Comparison of ENCODE assay signal across 26 cellular contexts in genomic region chr1:33393524-33393923, GRCh38. TPM values are rescaled to one million over a fixed set of nuclear protein-coding genes. Genes with fewer than 3 reads are reported as not detected.
A peak's percentile ranks its signal among the peaks of the same experiment; 100 is the strongest.
DNase-seq lines count a peak whose midpoint lies in the region; ATAC-seq and TF ChIP-seq lines count a peak whose summit lies in the region.
"Had no signal": no experiment of that assay in that cellular context is flagged by ENCODE, and none has a peak within 500 bp of the region (broad histone marks: within the 10 kb centered on the region; RNA-seq: fewer than 3 reads in every experiment).

No MANE protein-coding gene starts in this region.

- H3K27me3 Mint-ChIP-seq in stimulated activated naive B cell treated with anti-CD40 and anti-IgM and Interleukin-4, amounts not matched to agents 10 μg/mL and 1 μg/mL and 100 μg/mL, for 72 hours = peaks cover 6 to 15% of the 10 kb centered on the region in 2 donors

- H3K36me3 ChIP-seq in IMR-90 (ENCODE audit: control insufficient read depth, insufficient read depth, low read length) (no peaks in the 10 kb centered on the region), Loucy (ENCODE audit: insufficient read depth, low read length) (no peaks in the 10 kb centered on the region), esophagus muscularis mucosa (no peaks in the 10 kb centered on the region), neural cell (ENCODE audit: insufficient read depth, low read length) (no peaks in the 10 kb centered on the region), MG63 (no peaks in the 10 kb centered on the region), breast epithelium (no peaks in the 10 kb centered on the region)
- H3K36me3 ChIP-seq: SJSA1 had no signal

- TF ChIP-seq CTCF in IMR-90 (conservative IDR thresholded peaks at IDR 0.05; ENCODE audit: low read depth, low read length) (no peak), Loucy (conservative IDR thresholded peaks at IDR 0.05; ENCODE audit: low read length) (no peak), esophagus muscularis mucosa (IDR thresholded peaks at IDR 0.05) (no peak), neural cell (IDR thresholded peaks at IDR 0.05; ENCODE audit: poor library complexity, severe bottlenecking) (no peak), breast epithelium (IDR thresholded peaks at IDR 0.05) (no peak)

- dilution Hi-C loops in IMR-90 (cut with HindIII; ENCODE audit: low sequenced_read_pairs, unreplicated experiment) = no loop called here

- H2AK5ac ChIP-seq in IMR-90 (ENCODE audit: low read depth, low read length) = peak overlapping the region; percentile 61; the same call in 1 of the 2 replicates

- peak overlapping the region; percentile 49; the same call in 1 of the 2 replicates for H3K14ac ChIP-seq in IMR-90 (replicated peaks; ENCODE audit: low read depth, low read length)

- no peaks in the 10 kb centered on the region for H3K9me3 Mint-ChIP-seq in stimulated activated naive B cell treated with anti-CD40 and anti-IgM and Interleukin-4, amounts not matched to agents 10 μg/mL and 1 μg/mL and 100 μg/mL, for 72 hours
- H3K9me3 Mint-ChIP-seq: CD8-positive, alpha-beta T cell; IgD-negative memory B cell had no signal

- H4K91ac ChIP-seq in IMR-90 (ENCODE audit: insufficient read depth, low read depth, low read length) = peak overlapping the region; percentile 29; the same call in 1 of the 2 replicates

- no peak for DNase-seq in IMR-90
- DNase-seq in esophagus muscularis mucosa (ENCODE audit: extremely low spot score) = peak; percentile 26
- no peak for DNase-seq in COLO668 (lab: John Stamatoyannopoulos, UW; ENCODE audit: unreplicated experiment)
- no peak for DNase-seq in MG63
- no peak for DNase-seq in breast epithelium (ENCODE audit: low spot score in 2 of 2)
- no peak for DNase-seq in stimulated activated naive B cell treated with anti-CD40 and anti-IgM and Interleukin-4, amounts not matched to agents 10 μg/mL and 1 μg/mL and 100 μg/mL, for 72 hours
- DNase-seq: CD8-positive, alpha-beta T cell; DMS153; DND-41; NCI-H1092 treated with DMSO at 0.1 percent for 48 hours; NCI-H1436; NCI-H187; NCI-H2081 treated with DMSO at 0.1 percent for 48 hours; NCI-H446 treated with DMSO at 0.1 percent for 48 hours; NCI-H526; NCI-H82; NK-92 treated with Interleukin-12 subunit alpha and Interleukin-12 subunit beta, amount 100 ng/mL, for 24 hours; PC-3 had no signal

- in situ Hi-C loops in IMR-90 (cut with MboI; ENCODE audit: low sequenced_read_pairs) = loop anchor here (5.0 kb wide), 1 partner anchor 39 kb away; the partner anchor contains the start of gene PHC2

- no peak overlapping the region for H3K23ac ChIP-seq in IMR-90 (ENCODE audit: low read depth, low read length)

- H2BK15ac ChIP-seq in IMR-90 (ENCODE audit: low read depth, low read length) = peak overlapping the region; percentile 56; the same call in 2 of the 3 replicates

- H4K20me1 ChIP-seq in IMR-90 (ENCODE audit: insufficient read depth, low read length) = no peaks in the 10 kb centered on the region
- no peaks in the 10 kb centered on the region for H4K20me1 ChIP-seq in Loucy (ENCODE audit: insufficient read depth, low read length, poor library complexity, severe bottlenecking)
- no peaks in the 10 kb centered on the region for H4K20me1 ChIP-seq in neural cell (ENCODE audit: insufficient read depth)

- H3K4me1 ChIP-seq in IMR-90 (ENCODE audit: control insufficient read depth, insufficient read depth, low read length) (peaks cover 44% of the 10 kb centered on the region), Loucy (ENCODE audit: insufficient read depth, low read length, poor library complexity, severe bottlenecking) (peaks cover 21% of the 10 kb centered on the region), esophagus muscularis mucosa (peaks cover 27 to 61% (median 50%) of the 10 kb centered on the region in 4 donors), breast epithelium (no peaks in the 10 kb centered on the region)

- intact Hi-C loops in IMR-90 (cut with micrococcal nuclease) = no loop called here
- intact Hi-C loops in esophagus muscularis mucosa (cut with DNase I) = loop anchor here (5.0 kb wide), 1 partner anchor 34 kb away; no protein-coding TSS in a partner anchor
- intact Hi-C loops in breast epithelium (cut with DNase I; ENCODE audit: low total_unique reads) = no loop called here

- POLR2A ChIA-PET in IMR-90 (lab: Charles Lee; ENCODE audit: unreplicated experiment) = no interaction called here

- no peaks in the 10 kb centered on the region for H3K79me2 ChIP-seq in Loucy (ENCODE audit: insufficient read depth, low read length)
- H3K79me2 ChIP-seq in neural cell (replicated peaks; ENCODE audit: insufficient read depth, low read length) = peaks cover 38% of the 10 kb centered on the region

- no peak overlapping the region for H3K27ac Mint-ChIP-seq in stimulated activated naive B cell treated with anti-CD40 and anti-IgM and Interleukin-4, amounts not matched to agents 10 μg/mL and 1 μg/mL and 100 μg/mL, for 72 hours
- H3K27ac Mint-ChIP-seq: B cell; CD8-positive, alpha-beta T cell; IgD-negative memory B cell had no signal

- no peak overlapping the region for H4K5ac ChIP-seq in IMR-90 (ENCODE audit: low read depth, low read length)

- CTCF ChIA-PET in IMR-90 (lab: Yijun Ruan, JAX) = interaction anchor here (0.8 to 1.4 kb wide), 2 partner anchors 15 to 24 kb away, joined by 3 read pairs; no protein-coding TSS in a partner anchor

- no peaks in the 10 kb centered on the region for H3K4me1 Mint-ChIP-seq in stimulated activated naive B cell treated with anti-CD40 and anti-IgM and Interleukin-4, amounts not matched to agents 10 μg/mL and 1 μg/mL and 100 μg/mL, for 72 hours
- H3K4me1 Mint-ChIP-seq: B cell had no signal

- H3K79me1 ChIP-seq in IMR-90 (ENCODE audit: low read depth in 1 of 2, low read length in 2 of 2) = peaks cover 10 to 15% of the 10 kb centered on the region in 2 experiments; a peak in 3 of 4 replicates

- no peak overlapping the region for H2BK5ac ChIP-seq in IMR-90 (ENCODE audit: low read depth, low read length, poor library complexity, severe bottlenecking)

- H2AFZ ChIP-seq in IMR-90 (replicated peaks; ENCODE audit: low read length, poor library complexity) (no peak overlapping the region), Loucy (ENCODE audit: low read length) (0 out of 2 replicates have a peak overlapping the region, but pooled peaks have one; percentile 0), neural cell (ENCODE audit: low read depth, low read length) (no peak overlapping the region)

- peak overlapping the region in 1 of 2 experiments; percentile 64; a peak in 2 of 4 replicates for H4K8ac ChIP-seq in IMR-90 (ENCODE audit: low read depth in 2 of 2, low read length in 2 of 2)

- H3K27ac ChIP-seq in IMR-90 (ENCODE audit: insufficient read depth, low read length) (peak overlapping the region; percentile 41; the same call in 1 of the 2 replicates), esophagus muscularis mucosa (replicated peaks in 1 of 4) (no peak overlapping the region), neural cell (ENCODE audit: low read length) (peak overlapping the region; percentile 99), breast epithelium (no peak overlapping the region)
- H3K27ac ChIP-seq: C4-2B, KMS-11, SJSA1 had no signal

- 0 out of 2 replicates have a peak overlapping the region, but pooled peaks have one; percentile 4 for H3K4me2 ChIP-seq in IMR-90 (ENCODE audit: low read depth, low read length)
- no peak overlapping the region for H3K4me2 ChIP-seq in Loucy (ENCODE audit: low read depth, low read length, poor library complexity, severe bottlenecking)
- H3K4me2 ChIP-seq in neural cell (ENCODE audit: low read length) = peak overlapping the region; percentile 89
- H3K4me2 ChIP-seq: KMS-11 had no signal

- peaks cover 18% of the 10 kb centered on the region for H3K9me1 ChIP-seq in IMR-90 (ENCODE audit: insufficient read depth, low read length)

- WGBS in IMR-90 (ENCODE audit: extremely low coverage in 2 of 2, insufficient read length in 1 of 2), 2 experiments = no CpG with 5 or more reads among the region's 2 CpGs
- WGBS in esophagus muscularis mucosa = 83% methylated on average over 2 of the region's 2 CpGs

- H3K9me3 ChIP-seq in IMR-90 (ENCODE audit: control insufficient read depth, insufficient read depth, low read length) (no peaks in the 10 kb centered on the region), Loucy (ENCODE audit: insufficient read depth, low read depth, low read length) (no peaks in the 10 kb centered on the region), esophagus muscularis mucosa (no peaks in the 10 kb centered on the region), neural cell (ENCODE audit: low read length) (no peaks in the 10 kb centered on the region), MG63 (no peaks in the 10 kb centered on the region), breast epithelium (no peaks in the 10 kb centered on the region)
- H3K9me3 ChIP-seq: SJSA1 had no signal

- H3K56ac ChIP-seq in IMR-90 (ENCODE audit: extremely low read depth, insufficient read depth, low read length) = no peak overlapping the region

- H3K9ac ChIP-seq in IMR-90 (ENCODE audit: low read depth, low read length) = no peak overlapping the region
- H3K9ac ChIP-seq in Loucy (ENCODE audit: low read depth, low read length, poor library complexity, severe bottlenecking) = no peak overlapping the region
- peak overlapping the region; percentile 92 for H3K9ac ChIP-seq in neural cell (ENCODE audit: low read length)
- H3K9ac ChIP-seq: KMS-11 had no signal

- no peak for TF ChIP-seq RAD21 in IMR-90 (IDR thresholded peaks at IDR 0.05; ENCODE audit: low read length)
- TF ChIP-seq RAD21 in neural cell (conservative IDR thresholded peaks at IDR 0.05) = no peak

- H3K27me3 ChIP-seq in IMR-90 (ENCODE audit: control insufficient read depth, insufficient read depth, low read length) (no peaks in the 10 kb centered on the region), Loucy (ENCODE audit: insufficient read depth, low read length, poor library complexity, severe bottlenecking) (no peaks in the 10 kb centered on the region), esophagus muscularis mucosa (no peaks in the 10 kb centered on the region), neural cell (ENCODE audit: insufficient read depth, low read depth, low read length) (no peaks in the 10 kb centered on the region), MG63 (no peaks in the 10 kb centered on the region), breast epithelium (no peaks in the 10 kb centered on the region)
- H3K27me3 ChIP-seq: SJSA1 had no signal

- no TSS peak for BruUV-seq in IMR-90 (replicated peaks; lab: Mats Ljungman, UMichigan)

- H2BK20ac ChIP-seq in IMR-90 (ENCODE audit: low read depth, low read length) = peak overlapping the region; percentile 84; the same call in 1 of the 2 replicates

- H3F3A ChIP-seq in Loucy (ENCODE audit: low read depth) = no peaks in the 10 kb centered on the region
- peaks cover 22% of the 10 kb centered on the region for H3F3A ChIP-seq in neural cell (ENCODE audit: insufficient read depth, low read length, poor library complexity, severe bottlenecking)

- H2BK120ac ChIP-seq in IMR-90 (ENCODE audit: low read depth, low read length) = peak overlapping the region; percentile 74

- no peak for TF ChIP-seq POLR2A in IMR-90 (IDR thresholded peaks at IDR 0.05; ENCODE audit: low read depth, low read length)
- TF ChIP-seq POLR2A in esophagus muscularis mucosa (IDR thresholded peaks at IDR 0.05; ENCODE audit: low read depth) = no peak
- no peak for TF ChIP-seq POLR2A in breast epithelium (IDR thresholded peaks at IDR 0.05)

- no peak for TF ChIP-seq EP300 in esophagus muscularis mucosa (IDR thresholded peaks at IDR 0.05)
- TF ChIP-seq EP300 in neural cell (conservative IDR thresholded peaks at IDR 0.05; ENCODE audit: poor library complexity, severe bottlenecking) = peak; percentile 14

- H3K4me3 Mint-ChIP-seq in stimulated activated naive B cell treated with anti-CD40 and anti-IgM and Interleukin-4, amounts not matched to agents 10 μg/mL and 1 μg/mL and 100 μg/mL, for 72 hours = no peak overlapping the region
- H3K4me3 Mint-ChIP-seq: B cell; CD8-positive, alpha-beta T cell; IgD-negative memory B cell had no signal

- H2AK9ac ChIP-seq in IMR-90 (replicated peaks; ENCODE audit: low read depth, low read length, poor library complexity) = no peak overlapping the region

- no peak for ATAC-seq in IMR-90 (ENCODE audit: low read depth)
- ATAC-seq in stimulated activated naive B cell treated with anti-CD40 and anti-IgM and Interleukin-4, amounts not matched to agents 10 μg/mL and 1 μg/mL and 100 μg/mL, for 72 hours (replicated peaks) = no peak
- ATAC-seq: CD8-positive, alpha-beta T cell; HCT116; PC-3 had no signal

- no peaks in the 10 kb centered on the region for H3K9me2 ChIP-seq in Loucy (replicated peaks; ENCODE audit: low read depth, low read length)
- no peaks in the 10 kb centered on the region for H3K9me2 ChIP-seq in neural cell (ENCODE audit: insufficient read depth, low read length)

- H3K4ac ChIP-seq in IMR-90 (ENCODE audit: low read depth, low read length) = peak overlapping the region; percentile 79

- H3K36me3 Mint-ChIP-seq in stimulated activated naive B cell treated with anti-CD40 and anti-IgM and Interleukin-4, amounts not matched to agents 10 μg/mL and 1 μg/mL and 100 μg/mL, for 72 hours = no peaks in the 10 kb centered on the region
- H3K36me3 Mint-ChIP-seq: CD8-positive, alpha-beta T cell had no signal

- peak overlapping the region; percentile 63 for H3K18ac ChIP-seq in IMR-90 (ENCODE audit: low read depth, low read length)

- H3K4me3 ChIP-seq in IMR-90 (ENCODE audit: insufficient read depth, low read depth, low read length) (no peak overlapping the region), Loucy (ENCODE audit: low read length, poor library complexity, severe bottlenecking) (no peak overlapping the region), esophagus muscularis mucosa (no peak overlapping the region), neural cell (ENCODE audit: low read length) (peak overlapping the region; percentile 71), MG63 (no peak overlapping the region), breast epithelium (no peak overlapping the region)
- H3K4me3 ChIP-seq: SJSA1 had no signal

RNA-seq across cellular contexts. Expression of gene PHC2, which starts 37.4 kb away (rescaled TPM):
- total RNA-seq in IMR-90 (2012; rRNA removed) (43.3 and 46.4 TPM in 2 replicates), esophagus muscularis mucosa (100 to 1,000 TPM; 104 to 274 (median 201) TPM), breast epithelium (100 to 1,000 TPM; 103 to 214 (median 134) TPM)
- polyA plus RNA-seq in IMR-90 (2012; rRNA removed) (86.3 and 98.1 TPM in 2 replicates), neural cell (171 and 179 TPM in 2 replicates)
- 91.9 and 128 TPM in 2 replicates for polyA plus RNA-seq in IMR-90 (2012; cell fraction: cytosol; rRNA removed)
- 110 and 133 TPM in 2 replicates for polyA plus RNA-seq in IMR-90 (2012; cell fraction: nucleus; rRNA removed; ENCODE audit: low replicate concordance)
- 154 and 155 TPM in 2 replicates for polyA minus RNA-seq in neural cell
- total RNA-seq in MG63 (2014; rRNA removed; shearing (Covaris generic); ENCODE audit: low replicate concordance) = 67.2 and 102 TPM in 2 replicates

Comparison
In these comparisons a context has a peak if more than half of its experiments do, and no peak if none do; other contexts are left out.
1. H3K27ac ChIP-seq: peak in IMR-90 (single experiment) and neural cell (single experiment); none in esophagus muscularis mucosa (0 of 4) and breast epithelium (0 of 2).